1 cellular context compared by ENCODE assay signal in the genomic region with DNA sequence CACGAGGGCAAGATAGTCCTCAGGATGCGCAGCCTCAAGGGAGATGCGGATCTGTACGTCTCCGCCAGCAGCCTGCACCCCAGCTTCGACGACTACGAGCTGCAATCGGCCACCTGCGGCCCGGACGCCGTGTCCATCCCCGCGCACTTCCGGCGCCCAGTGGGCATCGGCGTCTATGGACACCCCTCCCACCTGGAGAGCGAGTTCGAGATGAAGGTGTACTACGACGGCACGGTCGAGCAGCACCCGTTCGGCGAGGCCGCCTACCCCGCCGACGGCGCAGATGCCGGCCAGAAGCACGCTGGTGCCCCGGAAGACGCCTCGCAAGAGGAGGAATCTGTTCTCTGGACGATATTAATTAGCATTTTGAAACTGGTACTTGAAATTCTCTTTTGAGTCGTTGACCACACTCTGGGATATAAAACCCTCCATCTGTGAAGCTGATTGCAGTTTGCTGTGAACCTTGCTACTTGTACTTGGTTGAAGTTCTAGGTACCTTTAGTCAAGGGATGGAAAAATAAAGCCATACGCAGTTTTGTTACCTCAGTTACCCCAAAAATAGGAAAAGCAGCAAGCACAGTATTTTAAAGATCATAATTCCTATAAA.
A peak's percentile ranks its signal among the peaks of the same experiment; 100 is the strongest.
TF ChIP-seq lines count a peak whose summit lies in the region.

No MANE protein-coding gene starts in this region.

TF ChIP-seq in HepG2, 621 proteins besides CTCF, POLR2A, EP300 and RAD21 (continued from another document and continues in another):
- TF ChIP-seq, protein P1, sequence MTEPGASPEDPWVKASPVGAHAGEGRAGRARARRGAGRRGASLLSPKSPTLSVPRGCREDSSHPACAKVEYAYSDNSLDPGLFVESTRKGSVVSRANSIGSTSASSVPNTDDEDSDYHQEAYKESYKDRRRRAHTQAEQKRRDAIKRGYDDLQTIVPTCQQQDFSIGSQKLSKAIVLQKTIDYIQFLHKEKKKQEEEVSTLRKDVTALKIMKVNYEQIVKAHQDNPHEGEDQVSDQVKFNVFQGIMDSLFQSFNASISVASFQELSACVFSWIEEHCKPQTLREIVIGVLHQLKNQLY (CRISPR knock-in tag; IDR thresholded peaks at IDR 0.05): no peak
- TF ChIP-seq ZNF766 (CRISPR knock-in tag; IDR thresholded peaks at IDR 0.05; ENCODE audit: borderline replicate concordance): no peak
- TF ChIP-seq RFXAP (CRISPR knock-in tag; IDR thresholded peaks at IDR 0.05; ENCODE audit: borderline replicate concordance): no peak
- no peak for TF ChIP-seq ATAD3A (CRISPR knock-in tag; IDR thresholded peaks at IDR 0.05)
- TF ChIP-seq, protein P2, sequence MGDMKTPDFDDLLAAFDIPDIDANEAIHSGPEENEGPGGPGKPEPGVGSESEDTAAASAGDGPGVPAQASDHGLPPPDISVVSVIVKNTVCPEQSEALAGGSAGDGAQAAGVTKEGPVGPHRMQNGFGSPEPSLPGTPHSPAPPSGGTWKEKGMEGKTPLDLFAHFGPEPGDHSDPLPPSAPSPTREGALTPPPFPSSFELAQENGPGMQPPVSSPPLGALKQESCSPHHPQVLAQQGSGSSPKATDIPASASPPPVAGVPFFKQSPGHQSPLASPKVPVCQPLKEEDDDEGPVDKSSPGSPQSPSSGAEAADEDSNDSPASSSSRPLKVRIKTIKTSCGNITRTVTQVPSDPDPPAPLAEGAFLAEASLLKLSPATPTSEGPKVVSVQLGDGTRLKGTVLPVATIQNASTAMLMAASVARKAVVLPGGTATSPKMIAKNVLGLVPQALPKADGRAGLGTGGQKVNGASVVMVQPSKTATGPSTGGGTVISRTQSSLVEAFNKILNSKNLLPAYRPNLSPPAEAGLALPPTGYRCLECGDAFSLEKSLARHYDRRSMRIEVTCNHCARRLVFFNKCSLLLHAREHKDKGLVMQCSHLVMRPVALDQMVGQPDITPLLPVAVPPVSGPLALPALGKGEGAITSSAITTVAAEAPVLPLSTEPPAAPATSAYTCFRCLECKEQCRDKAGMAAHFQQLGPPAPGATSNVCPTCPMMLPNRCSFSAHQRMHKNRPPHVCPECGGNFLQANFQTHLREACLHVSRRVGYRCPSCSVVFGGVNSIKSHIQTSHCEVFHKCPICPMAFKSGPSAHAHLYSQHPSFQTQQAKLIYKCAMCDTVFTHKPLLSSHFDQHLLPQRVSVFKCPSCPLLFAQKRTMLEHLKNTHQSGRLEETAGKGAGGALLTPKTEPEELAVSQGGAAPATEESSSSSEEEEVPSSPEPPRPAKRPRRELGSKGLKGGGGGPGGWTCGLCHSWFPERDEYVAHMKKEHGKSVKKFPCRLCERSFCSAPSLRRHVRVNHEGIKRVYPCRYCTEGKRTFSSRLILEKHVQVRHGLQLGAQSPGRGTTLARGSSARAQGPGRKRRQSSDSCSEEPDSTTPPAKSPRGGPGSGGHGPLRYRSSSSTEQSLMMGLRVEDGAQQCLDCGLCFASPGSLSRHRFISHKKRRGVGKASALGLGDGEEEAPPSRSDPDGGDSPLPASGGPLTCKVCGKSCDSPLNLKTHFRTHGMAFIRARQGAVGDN (CRISPR knock-in tag; IDR thresholded peaks at IDR 0.05): peak; percentile 93
- 0 out of 2 replicates have a peak, but pooled peaks have one; percentile 10 for TF ChIP-seq RBAK (CRISPR knock-in tag; IDR thresholded peaks at IDR 0.05)
- peak; percentile 59 for TF ChIP-seq RBM22 (optimal IDR thresholded peaks at IDR 0.05; ENCODE audit: low read length)
- 0 out of 2 replicates have a peak, but pooled peaks have one; percentile 51 for TF ChIP-seq BRD4 (CRISPR knock-in tag; IDR thresholded peaks at IDR 0.05)
- no peak for TF ChIP-seq HCFC1 (IDR thresholded peaks at IDR 0.05; ENCODE audit: low read depth, low read length)
- TF ChIP-seq, protein P3, sequence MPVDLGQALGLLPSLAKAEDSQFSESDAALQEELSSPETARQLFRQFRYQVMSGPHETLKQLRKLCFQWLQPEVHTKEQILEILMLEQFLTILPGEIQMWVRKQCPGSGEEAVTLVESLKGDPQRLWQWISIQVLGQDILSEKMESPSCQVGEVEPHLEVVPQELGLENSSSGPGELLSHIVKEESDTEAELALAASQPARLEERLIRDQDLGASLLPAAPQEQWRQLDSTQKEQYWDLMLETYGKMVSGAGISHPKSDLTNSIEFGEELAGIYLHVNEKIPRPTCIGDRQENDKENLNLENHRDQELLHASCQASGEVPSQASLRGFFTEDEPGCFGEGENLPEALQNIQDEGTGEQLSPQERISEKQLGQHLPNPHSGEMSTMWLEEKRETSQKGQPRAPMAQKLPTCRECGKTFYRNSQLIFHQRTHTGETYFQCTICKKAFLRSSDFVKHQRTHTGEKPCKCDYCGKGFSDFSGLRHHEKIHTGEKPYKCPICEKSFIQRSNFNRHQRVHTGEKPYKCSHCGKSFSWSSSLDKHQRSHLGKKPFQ (CRISPR knock-in tag; IDR thresholded peaks at IDR 0.05; ENCODE audit: insufficient replicate concordance): peak; percentile 67
- TF ChIP-seq, protein P4, sequence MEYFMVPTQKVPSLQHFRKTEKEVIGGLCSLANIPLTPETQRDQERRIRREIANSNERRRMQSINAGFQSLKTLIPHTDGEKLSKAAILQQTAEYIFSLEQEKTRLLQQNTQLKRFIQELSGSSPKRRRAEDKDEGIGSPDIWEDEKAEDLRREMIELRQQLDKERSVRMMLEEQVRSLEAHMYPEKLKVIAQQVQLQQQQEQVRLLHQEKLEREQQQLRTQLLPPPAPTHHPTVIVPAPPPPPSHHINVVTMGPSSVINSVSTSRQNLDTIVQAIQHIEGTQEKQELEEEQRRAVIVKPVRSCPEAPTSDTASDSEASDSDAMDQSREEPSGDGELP (IDR thresholded peaks at IDR 0.05; ENCODE audit: borderline replicate concordance, low read depth): no peak
- TF ChIP-seq GLI4 (CRISPR knock-in tag; IDR thresholded peaks at IDR 0.05; ENCODE audit: borderline replicate concordance): peak; percentile 65; the same call in 1 of the 2 replicates
- TF ChIP-seq ZNF329 (CRISPR knock-in tag; IDR thresholded peaks at IDR 0.05; ENCODE audit: low read depth): peak; percentile 87; the same call in 1 of the 2 replicates
- TF ChIP-seq ZKSCAN8 (CRISPR knock-in tag; IDR thresholded peaks at IDR 0.05; ENCODE audit: borderline replicate concordance): no peak
- TF ChIP-seq, protein P5, sequence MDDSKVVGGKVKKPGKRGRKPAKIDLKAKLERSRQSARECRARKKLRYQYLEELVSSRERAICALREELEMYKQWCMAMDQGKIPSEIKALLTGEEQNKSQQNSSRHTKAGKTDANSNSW (CRISPR knock-in tag; IDR thresholded peaks at IDR 0.05; ENCODE audit: borderline replicate concordance): no peak
- TF ChIP-seq ZNF317 (CRISPR knock-in tag; IDR thresholded peaks at IDR 0.05): peak; percentile 79
- TF ChIP-seq, protein P6, sequence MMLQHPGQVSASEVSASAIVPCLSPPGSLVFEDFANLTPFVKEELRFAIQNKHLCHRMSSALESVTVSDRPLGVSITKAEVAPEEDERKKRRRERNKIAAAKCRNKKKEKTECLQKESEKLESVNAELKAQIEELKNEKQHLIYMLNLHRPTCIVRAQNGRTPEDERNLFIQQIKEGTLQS (CRISPR knock-in tag; IDR thresholded peaks at IDR 0.05): peak; percentile 4; the same call in 1 of the 2 replicates
- no peak for TF ChIP-seq GTF2F1 (IDR thresholded peaks at IDR 0.05; ENCODE audit: low read length)
- TF ChIP-seq STAG1 (CRISPR knock-in tag; IDR thresholded peaks at IDR 0.05): 0 out of 2 replicates have a peak, but pooled peaks have one; percentile 5
- TF ChIP-seq CHCHD3 (CRISPR knock-in tag; IDR thresholded peaks at IDR 0.05): no peak
- TF ChIP-seq NAIF1 (CRISPR knock-in tag; IDR thresholded peaks at IDR 0.05; ENCODE audit: borderline replicate concordance): 0 out of 2 replicates have a peak, but pooled peaks have one; percentile 65
- no peak for TF ChIP-seq GATAD2A (CRISPR knock-in tag; IDR thresholded peaks at IDR 0.05)
- TF ChIP-seq ATF7-NPFF (CRISPR knock-in tag; IDR thresholded peaks at IDR 0.05; ENCODE audit: low read depth): no peak; the same call in none of the 2 replicates
- TF ChIP-seq, protein P7, sequence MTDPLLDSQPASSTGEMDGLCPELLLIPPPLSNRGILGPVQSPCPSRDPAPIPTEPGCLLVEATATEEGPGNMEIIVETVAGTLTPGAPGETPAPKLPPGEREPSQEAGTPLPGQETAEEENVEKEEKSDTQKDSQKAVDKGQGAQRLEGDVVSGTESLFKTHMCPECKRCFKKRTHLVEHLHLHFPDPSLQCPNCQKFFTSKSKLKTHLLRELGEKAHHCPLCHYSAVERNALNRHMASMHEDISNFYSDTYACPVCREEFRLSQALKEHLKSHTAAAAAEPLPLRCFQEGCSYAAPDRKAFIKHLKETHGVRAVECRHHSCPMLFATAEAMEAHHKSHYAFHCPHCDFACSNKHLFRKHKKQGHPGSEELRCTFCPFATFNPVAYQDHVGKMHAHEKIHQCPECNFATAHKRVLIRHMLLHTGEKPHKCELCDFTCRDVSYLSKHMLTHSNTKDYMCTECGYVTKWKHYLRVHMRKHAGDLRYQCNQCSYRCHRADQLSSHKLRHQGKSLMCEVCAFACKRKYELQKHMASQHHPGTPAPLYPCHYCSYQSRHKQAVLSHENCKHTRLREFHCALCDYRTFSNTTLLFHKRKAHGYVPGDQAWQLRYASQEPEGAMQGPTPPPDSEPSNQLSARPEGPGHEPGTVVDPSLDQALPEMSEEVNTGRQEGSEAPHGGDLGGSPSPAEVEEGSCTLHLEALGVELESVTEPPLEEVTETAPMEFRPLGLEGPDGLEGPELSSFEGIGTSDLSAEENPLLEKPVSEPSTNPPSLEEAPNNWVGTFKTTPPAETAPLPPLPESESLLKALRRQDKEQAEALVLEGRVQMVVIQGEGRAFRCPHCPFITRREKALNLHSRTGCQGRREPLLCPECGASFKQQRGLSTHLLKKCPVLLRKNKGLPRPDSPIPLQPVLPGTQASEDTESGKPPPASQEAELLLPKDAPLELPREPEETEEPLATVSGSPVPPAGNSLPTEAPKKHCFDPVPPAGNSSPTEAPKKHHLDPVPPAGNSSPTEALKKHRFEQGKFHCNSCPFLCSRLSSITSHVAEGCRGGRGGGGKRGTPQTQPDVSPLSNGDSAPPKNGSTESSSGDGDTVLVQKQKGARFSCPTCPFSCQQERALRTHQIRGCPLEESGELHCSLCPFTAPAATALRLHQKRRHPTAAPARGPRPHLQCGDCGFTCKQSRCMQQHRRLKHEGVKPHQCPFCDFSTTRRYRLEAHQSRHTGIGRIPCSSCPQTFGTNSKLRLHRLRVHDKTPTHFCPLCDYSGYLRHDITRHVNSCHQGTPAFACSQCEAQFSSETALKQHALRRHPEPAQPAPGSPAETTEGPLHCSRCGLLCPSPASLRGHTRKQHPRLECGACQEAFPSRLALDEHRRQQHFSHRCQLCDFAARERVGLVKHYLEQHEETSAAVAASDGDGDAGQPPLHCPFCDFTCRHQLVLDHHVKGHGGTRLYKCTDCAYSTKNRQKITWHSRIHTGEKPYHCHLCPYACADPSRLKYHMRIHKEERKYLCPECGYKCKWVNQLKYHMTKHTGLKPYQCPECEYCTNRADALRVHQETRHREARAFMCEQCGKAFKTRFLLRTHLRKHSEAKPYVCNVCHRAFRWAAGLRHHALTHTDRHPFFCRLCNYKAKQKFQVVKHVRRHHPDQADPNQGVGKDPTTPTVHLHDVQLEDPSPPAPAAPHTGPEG (CRISPR knock-in tag; IDR thresholded peaks at IDR 0.05): no peak
- peak; percentile 2; the same call in 1 of the 2 replicates for TF ChIP-seq SAP130 (CRISPR knock-in tag; IDR thresholded peaks at IDR 0.05; ENCODE audit: low read depth)
- TF ChIP-seq SRSF9 (IDR thresholded peaks at IDR 0.05; ENCODE audit: borderline replicate concordance, insufficient read depth, low read depth, low read length, poor library complexity, severe bottlenecking): no peak
- no peak for TF ChIP-seq HDAC1 (CRISPR knock-in tag; IDR thresholded peaks at IDR 0.05)
- TF ChIP-seq, protein P8, sequence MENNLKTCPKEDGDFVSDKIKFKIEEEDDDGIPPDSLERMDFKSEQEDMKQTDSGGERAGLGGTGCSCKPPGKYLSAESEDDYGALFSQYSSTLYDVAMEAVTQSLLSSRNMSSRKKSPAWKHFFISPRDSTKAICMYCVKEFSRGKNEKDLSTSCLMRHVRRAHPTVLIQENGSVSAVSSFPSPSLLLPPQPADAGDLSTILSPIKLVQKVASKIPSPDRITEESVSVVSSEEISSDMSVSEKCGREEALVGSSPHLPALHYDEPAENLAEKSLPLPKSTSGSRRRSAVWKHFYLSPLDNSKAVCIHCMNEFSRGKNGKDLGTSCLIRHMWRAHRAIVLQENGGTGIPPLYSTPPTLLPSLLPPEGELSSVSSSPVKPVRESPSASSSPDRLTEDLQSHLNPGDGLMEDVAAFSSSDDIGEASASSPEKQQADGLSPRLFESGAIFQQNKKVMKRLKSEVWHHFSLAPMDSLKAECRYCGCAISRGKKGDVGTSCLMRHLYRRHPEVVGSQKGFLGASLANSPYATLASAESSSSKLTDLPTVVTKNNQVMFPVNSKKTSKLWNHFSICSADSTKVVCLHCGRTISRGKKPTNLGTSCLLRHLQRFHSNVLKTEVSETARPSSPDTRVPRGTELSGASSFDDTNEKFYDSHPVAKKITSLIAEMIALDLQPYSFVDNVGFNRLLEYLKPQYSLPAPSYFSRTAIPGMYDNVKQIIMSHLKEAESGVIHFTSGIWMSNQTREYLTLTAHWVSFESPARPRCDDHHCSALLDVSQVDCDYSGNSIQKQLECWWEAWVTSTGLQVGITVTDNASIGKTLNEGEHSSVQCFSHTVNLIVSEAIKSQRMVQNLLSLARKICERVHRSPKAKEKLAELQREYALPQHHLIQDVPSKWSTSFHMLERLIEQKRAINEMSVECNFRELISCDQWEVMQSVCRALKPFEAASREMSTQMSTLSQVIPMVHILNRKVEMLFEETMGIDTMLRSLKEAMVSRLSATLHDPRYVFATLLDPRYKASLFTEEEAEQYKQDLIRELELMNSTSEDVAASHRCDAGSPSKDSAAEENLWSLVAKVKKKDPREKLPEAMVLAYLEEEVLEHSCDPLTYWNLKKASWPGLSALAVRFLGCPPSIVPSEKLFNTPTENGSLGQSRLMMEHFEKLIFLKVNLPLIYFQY (CRISPR knock-in tag; IDR thresholded peaks at IDR 0.05; ENCODE audit: borderline replicate concordance): no peak
- no peak for TF ChIP-seq RXRA (CRISPR knock-in tag; IDR thresholded peaks at IDR 0.05)
- TF ChIP-seq, protein P9, sequence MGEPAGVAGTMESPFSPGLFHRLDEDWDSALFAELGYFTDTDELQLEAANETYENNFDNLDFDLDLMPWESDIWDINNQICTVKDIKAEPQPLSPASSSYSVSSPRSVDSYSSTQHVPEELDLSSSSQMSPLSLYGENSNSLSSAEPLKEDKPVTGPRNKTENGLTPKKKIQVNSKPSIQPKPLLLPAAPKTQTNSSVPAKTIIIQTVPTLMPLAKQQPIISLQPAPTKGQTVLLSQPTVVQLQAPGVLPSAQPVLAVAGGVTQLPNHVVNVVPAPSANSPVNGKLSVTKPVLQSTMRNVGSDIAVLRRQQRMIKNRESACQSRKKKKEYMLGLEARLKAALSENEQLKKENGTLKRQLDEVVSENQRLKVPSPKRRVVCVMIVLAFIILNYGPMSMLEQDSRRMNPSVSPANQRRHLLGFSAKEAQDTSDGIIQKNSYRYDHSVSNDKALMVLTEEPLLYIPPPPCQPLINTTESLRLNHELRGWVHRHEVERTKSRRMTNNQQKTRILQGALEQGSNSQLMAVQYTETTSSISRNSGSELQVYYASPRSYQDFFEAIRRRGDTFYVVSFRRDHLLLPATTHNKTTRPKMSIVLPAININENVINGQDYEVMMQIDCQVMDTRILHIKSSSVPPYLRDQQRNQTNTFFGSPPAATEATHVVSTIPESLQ (CRISPR knock-in tag; conservative IDR thresholded peaks at IDR 0.05): no peak; the same call in 1 of the 2 replicates
- no peak for TF ChIP-seq ZNF629 (CRISPR knock-in tag; conservative IDR thresholded peaks at IDR 0.05)
- no peak for TF ChIP-seq ZNF614 (CRISPR knock-in tag; IDR thresholded peaks at IDR 0.05; ENCODE audit: borderline replicate concordance)
- no peak for TF ChIP-seq ZNF205 (CRISPR knock-in tag; IDR thresholded peaks at IDR 0.05)
